In the genomic region with DNA sequence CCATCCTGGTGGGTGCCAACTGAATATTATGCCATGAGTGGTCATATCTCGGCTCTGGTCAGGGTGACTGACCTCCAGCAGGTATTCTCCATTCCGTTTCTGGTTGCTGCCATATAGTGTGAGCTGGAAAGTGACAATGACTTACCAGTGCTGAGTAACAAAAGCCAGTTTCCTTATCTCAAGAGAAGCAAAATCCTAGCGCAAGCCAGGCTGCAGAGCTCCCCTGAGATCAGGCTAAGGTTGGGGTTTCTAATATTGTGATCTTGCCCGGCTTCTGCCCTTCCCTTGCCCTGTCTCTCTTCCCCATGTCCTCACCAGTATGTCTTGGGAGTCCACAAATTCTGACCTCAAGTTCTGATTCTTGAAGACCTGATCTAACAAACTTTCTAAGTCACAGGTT, we compare ENCODE assay signal across 31 cellular contexts.
"Had no signal": no experiment of that assay in that cellular context is flagged by ENCODE, and none has a peak within 500 bp of the region (broad histone marks: within the 10 kb centered on the region; RNA-seq: fewer than 3 reads in every experiment).

No MANE protein-coding gene starts in this region.

- H3K27ac Mint-ChIP-seq: activated B cell treated with CpG ODN at 0.5 μM for 24 hours; activated CD4-positive, alpha-beta memory T cell treated with anti-CD3 and anti-CD28 coated beads for 36 hours; activated CD8-positive, alpha-beta memory T cell treated with anti-CD3 and anti-CD28 coated beads, Interleukin-2, amount 10 ng/mL, durations not matched to agents 7 days and 5 days; activated naive CD4-positive, alpha-beta T cell treated with anti-CD3 and anti-CD28 coated beads, Interleukin-2, amount 10 ng/mL, durations not matched to agents 7 days and 5 days; activated naive CD8-positive, alpha-beta T cell; activated naive CD8-positive, alpha-beta T cell treated with anti-CD3 and anti-CD28 coated beads, Interleukin-2, amount 50 U/mL, for 24 hours; T-cell; T-helper 17 cell had no signal

- ATAC-seq: activated CD8-positive, alpha-beta memory T cell treated with anti-CD3 and anti-CD28 coated beads, Interleukin-2, amount 10 ng/mL, durations not matched to agents 7 days and 5 days; activated naive CD8-positive, alpha-beta T cell treated with anti-CD3 and anti-CD28 coated beads, Interleukin-2, amount 50 U/mL, for 24 hours; Panc1; SK-N-SH treated with all-trans-retinoic acid at 6 μM for 48 hours; T-cell; T-helper 17 cell had no signal

- H3K27me3 Mint-ChIP-seq: activated B cell treated with CpG ODN at 0.5 μM for 24 hours; activated CD4-positive, alpha-beta memory T cell treated with anti-CD3 and anti-CD28 coated beads for 36 hours; activated CD8-positive, alpha-beta memory T cell treated with anti-CD3 and anti-CD28 coated beads, Interleukin-2, amount 10 ng/mL, durations not matched to agents 7 days and 5 days; activated naive CD4-positive, alpha-beta T cell treated with anti-CD3 and anti-CD28 coated beads, Interleukin-2, amount 10 ng/mL, durations not matched to agents 7 days and 5 days; activated naive CD8-positive, alpha-beta T cell; activated naive CD8-positive, alpha-beta T cell treated with anti-CD3 and anti-CD28 coated beads, Interleukin-2, amount 50 U/mL, for 24 hours; T-cell; T-helper 17 cell had no signal

- H3K9me3 ChIP-seq: MG63 had no signal

- H3K27ac ChIP-seq: cardiac muscle cell, VCaP had no signal

- H3K36me3 Mint-ChIP-seq: activated CD4-positive, alpha-beta memory T cell treated with anti-CD3 and anti-CD28 coated beads for 36 hours; activated CD8-positive, alpha-beta memory T cell treated with anti-CD3 and anti-CD28 coated beads, Interleukin-2, amount 10 ng/mL, durations not matched to agents 7 days and 5 days; activated naive CD4-positive, alpha-beta T cell treated with anti-CD3 and anti-CD28 coated beads, Interleukin-2, amount 10 ng/mL, durations not matched to agents 7 days and 5 days; activated naive CD8-positive, alpha-beta T cell; T-cell had no signal

- H3K4me1 Mint-ChIP-seq: activated B cell treated with CpG ODN at 0.5 μM for 24 hours; activated CD8-positive, alpha-beta memory T cell treated with anti-CD3 and anti-CD28 coated beads, Interleukin-2, amount 10 ng/mL, durations not matched to agents 7 days and 5 days; activated naive CD4-positive, alpha-beta T cell treated with anti-CD3 and anti-CD28 coated beads, Interleukin-2, amount 10 ng/mL, durations not matched to agents 7 days and 5 days; activated naive CD8-positive, alpha-beta T cell treated with anti-CD3 and anti-CD28 coated beads, Interleukin-2, amount 50 U/mL, for 24 hours; T-cell; T-helper 17 cell had no signal

- H3K4me3 Mint-ChIP-seq: activated B cell treated with CpG ODN at 0.5 μM for 24 hours; activated CD4-positive, alpha-beta memory T cell treated with anti-CD3 and anti-CD28 coated beads for 36 hours; activated CD8-positive, alpha-beta memory T cell treated with anti-CD3 and anti-CD28 coated beads, Interleukin-2, amount 10 ng/mL, durations not matched to agents 7 days and 5 days; activated naive CD4-positive, alpha-beta T cell treated with anti-CD3 and anti-CD28 coated beads, Interleukin-2, amount 10 ng/mL, durations not matched to agents 7 days and 5 days; activated naive CD8-positive, alpha-beta T cell; activated naive CD8-positive, alpha-beta T cell treated with anti-CD3 and anti-CD28 coated beads, Interleukin-2, amount 50 U/mL, for 24 hours; T-cell; T-helper 17 cell had no signal

- H3K4me3 ChIP-seq: cardiac muscle cell, MG63 had no signal

- H3K36me3 ChIP-seq: cardiac muscle cell, MG63 had no signal

- H3K27me3 ChIP-seq: cardiac muscle cell, MG63 had no signal

- DNase-seq: activated B cell treated with CpG ODN at 0.5 μM for 24 hours; activated CD4-positive, alpha-beta memory T cell treated with anti-CD3 and anti-CD28 coated beads for 36 hours; activated CD4-positive, alpha-beta T cell treated with anti-CD3 and anti-CD28 coated beads for 4 hours; activated CD4-positive, alpha-beta T cell treated with anti-CD3 and anti-CD28 coated beads, Interleukin-2, amount 50 U/mL, for 1 hour; activated CD4-positive, CD25-positive, alpha-beta regulatory T cell treated with anti-CD3 and anti-CD28 coated beads, Interleukin-2, amount 50 U/mL, for 72 hours; activated CD8-positive, alpha-beta memory T cell treated with anti-CD3 and anti-CD28 coated beads for 24 hours; activated CD8-positive, alpha-beta memory T cell treated with anti-CD3 and anti-CD28 coated beads, Interleukin-2, amount 10 ng/mL, durations not matched to agents 7 days and 5 days; activated CD8-positive, alpha-beta memory T cell treated with anti-CD3 and anti-CD28 coated beads, Interleukin-2, amount 50 U/mL, for 48 hours; activated effector memory CD4-positive, alpha-beta T cell treated with Interleukin-2 at 50 U/mL for 16 hours; activated naive CD4-positive, alpha-beta T cell treated with anti-CD3 and anti-CD28 coated beads, Interleukin-2, amount 10 ng/mL, durations not matched to agents 7 days and 5 days; activated naive CD8-positive, alpha-beta T cell treated with anti-CD3 and anti-CD28 coated beads, Interleukin-2, amount 50 U/mL, for 24 hours; activated T-cell treated with anti-CD3 and anti-CD28 coated beads, Interleukin-2, amount 50 U/mL, for 48 hours; Kasumi-1; KG1; MG63; NCI-H1048; NCI-H1105 treated with DMSO at 0.1 percent for 48 hours; NCI-H1436; NCI-H1694; NCI-H1930; NCI-H2081 treated with DMSO at 0.1 percent for 48 hours; NCI-H226; NCI-H524 treated with DMSO at 0.1 percent for 48 hours; SIG-M5; T-cell; T-helper 17 cell had no signal
